Comparison of ENCODE assay signal across 21 cellular contexts in genomic region chr10:74208997-74209396, GRCh38. TPM values are rescaled to one million over a fixed set of nuclear protein-coding genes. Genes with fewer than 3 reads are reported as not detected.
A peak's percentile ranks its signal among the peaks of the same experiment; 100 is the strongest.
DNase-seq lines count a peak whose midpoint lies in the region; ATAC-seq and TF ChIP-seq lines count a peak whose summit lies in the region.
"Had no signal": no experiment of that assay in that cellular context is flagged by ENCODE, and none has a peak within 500 bp of the region (broad histone marks: within the 10 kb centered on the region; RNA-seq: fewer than 3 reads in every experiment).

No MANE protein-coding gene starts in this region.

- H4K20me1 ChIP-seq in Karpas-422 (ENCODE audit: insufficient read depth, low read depth, low read length) (no peaks in the 10 kb centered on the region), osteoblast (ENCODE audit: insufficient read depth, low read length) (peaks cover 6% of the 10 kb centered on the region)

- ATAC-seq in CD4-positive, CD25-positive, alpha-beta regulatory T cell (ENCODE audit: low read depth in 2 of 2): no peak
- ATAC-seq in foreskin keratinocyte: peak; percentile 32
- ATAC-seq: A549; CD8-positive, alpha-beta T cell; PC-3; Right ventricle myocardium inferior had no signal

- H3K27me3 Mint-ChIP-seq in CD4-positive, CD25-positive, alpha-beta regulatory T cell: no peaks in the 10 kb centered on the region

- TF ChIP-seq CTCF in foreskin keratinocyte (conservative IDR thresholded peaks at IDR 0.05) (no peak), osteoblast (IDR thresholded peaks at IDR 0.05; ENCODE audit: extremely low read depth, low read depth, low read length) (no peak)

- peaks cover 16 to 27% (median 23%) of the 10 kb centered on the region in 4 donors for H3K4me1 Mint-ChIP-seq in CD4-positive, CD25-positive, alpha-beta regulatory T cell

- H3K36me3 Mint-ChIP-seq in CD4-positive, CD25-positive, alpha-beta regulatory T cell: peaks cover 14% of the 10 kb centered on the region

- no peaks in the 10 kb centered on the region for H3K27me3 ChIP-seq in CD4-positive, CD25-positive, alpha-beta regulatory T cell (ENCODE audit: control insufficient read depth, insufficient read depth, low read length)
- H3K27me3 ChIP-seq in Karpas-422 (ENCODE audit: low read length) (no peaks in the 10 kb centered on the region), foreskin keratinocyte (no peaks in the 10 kb centered on the region), osteoblast (ENCODE audit: insufficient read depth, low read length) (no peaks in the 10 kb centered on the region)

- peaks cover 5% of the 10 kb centered on the region for H3K4me1 ChIP-seq in CD4-positive, CD25-positive, alpha-beta regulatory T cell (ENCODE audit: control insufficient read depth, insufficient read depth, low read length, poor library complexity, severe bottlenecking)
- H3K4me1 ChIP-seq in Karpas-422 (ENCODE audit: low read length): peaks cover 57% of the 10 kb centered on the region
- H3K4me1 ChIP-seq in foreskin keratinocyte: peaks cover 18% of the 10 kb centered on the region
- no peaks in the 10 kb centered on the region for H3K4me1 ChIP-seq in osteoblast (ENCODE audit: insufficient read depth, low read length)
- H3K4me1 ChIP-seq: Caco-2 had no signal

- no peak for DNase-seq in CD4-positive, CD25-positive, alpha-beta regulatory T cell
- DNase-seq in Karpas-422 (no peak), foreskin keratinocyte (peak; percentile 36 to 47), osteoblast (ENCODE audit: insufficient read length, low spot score, missing footprints) (peak; percentile 23), SHP77 treated with DMSO at 0.1 percent for 48 hours (lab: John Stamatoyannopoulos, UW) (no peak), caudate nucleus (lab: John Stamatoyannopoulos, UW) (no peak), inferior parietal cortex (ENCODE audit: extremely low spot score) (no peak)
- DNase-seq: AML-193; C1 segment of cervical spinal cord; Caco-2; CD8-positive, alpha-beta T cell; DMS 273 treated with DMSO at 0.1 percent for 48 hours; IMR-90; KG1; MM.1S; NCI-H446 treated with DMSO at 0.1 percent for 48 hours; NCI-H82; NK-92 treated with Interleukin-12 subunit alpha and Interleukin-12 subunit beta, amount 100 ng/mL, for 24 hours; PC-3 had no signal

- no peaks in the 10 kb centered on the region for H3K9me2 ChIP-seq in Karpas-422 (replicated peaks; ENCODE audit: insufficient read depth, low read length)

- H3K9ac ChIP-seq in Karpas-422 (ENCODE audit: low read length): no peak overlapping the region

- H3K4me2 ChIP-seq in Karpas-422 (ENCODE audit: low read depth, low read length, poor library complexity, severe bottlenecking): no peak overlapping the region
- no peak overlapping the region for H3K4me2 ChIP-seq in osteoblast (ENCODE audit: insufficient read depth, low read length)
- H3K4me2 ChIP-seq: A549 had no signal

- no peak overlapping the region for H3K27ac ChIP-seq in CD4-positive, CD25-positive, alpha-beta regulatory T cell (ENCODE audit: insufficient read depth, low read length, poor library complexity, severe bottlenecking)
- H3K27ac ChIP-seq in Karpas-422 (ENCODE audit: low read length) (peak overlapping the region; percentile 62; the same call in 1 of the 2 replicates), foreskin keratinocyte (no peak overlapping the region), osteoblast (ENCODE audit: low read depth, low read length) (no peak overlapping the region), caudate nucleus (ENCODE audit: low read depth, low read length) (no peak overlapping the region)
- H3K27ac ChIP-seq: A549 had no signal

- H3K27ac Mint-ChIP-seq in CD4-positive, CD25-positive, alpha-beta regulatory T cell: peak overlapping the region in 2 of 3 donors; percentile 33 to 56
- H3K27ac Mint-ChIP-seq: CD8-positive, alpha-beta T cell had no signal

- H3K9me3 ChIP-seq in CD4-positive, CD25-positive, alpha-beta regulatory T cell (ENCODE audit: control insufficient read depth in 2 of 2, low read length in 2 of 2): no peaks in the 10 kb centered on the region
- no peaks in the 10 kb centered on the region for H3K9me3 ChIP-seq in Karpas-422 (ENCODE audit: low read length)
- H3K9me3 ChIP-seq in osteoblast (ENCODE audit: low read depth, low read length): no peaks in the 10 kb centered on the region
- H3K9me3 ChIP-seq: A549, Caco-2 had no signal

- H2AFZ ChIP-seq in Karpas-422 (ENCODE audit: low read length) (no peak overlapping the region), osteoblast (ENCODE audit: low read length) (no peak overlapping the region)

- peaks cover 6% of the 10 kb centered on the region for H3K36me3 ChIP-seq in CD4-positive, CD25-positive, alpha-beta regulatory T cell (ENCODE audit: control insufficient read depth, insufficient read depth, low read length)
- H3K36me3 ChIP-seq in Karpas-422 (ENCODE audit: insufficient read depth, low read length): peaks cover 4% of the 10 kb centered on the region; the same call in 1 of the 2 replicates
- no peaks in the 10 kb centered on the region for H3K36me3 ChIP-seq in osteoblast (ENCODE audit: insufficient read depth, low read length)

- no peak overlapping the region for H3K4me3 ChIP-seq in CD4-positive, CD25-positive, alpha-beta regulatory T cell (ENCODE audit: low read depth, low read length)
- H3K4me3 ChIP-seq in Karpas-422 (ENCODE audit: low read length): no peak overlapping the region
- no peak overlapping the region for H3K4me3 ChIP-seq in osteoblast (ENCODE audit: insufficient read depth, low read length)
- H3K4me3 ChIP-seq: A549 had no signal

- no peaks in the 10 kb centered on the region for H3K9me3 Mint-ChIP-seq in CD4-positive, CD25-positive, alpha-beta regulatory T cell
- H3K9me3 Mint-ChIP-seq: CD8-positive, alpha-beta T cell had no signal

- H3K79me2 ChIP-seq in Karpas-422 (ENCODE audit: low read length): peaks cover 92% of the 10 kb centered on the region
- H3K79me2 ChIP-seq in osteoblast (ENCODE audit: insufficient read depth, low read length): peaks cover 36% of the 10 kb centered on the region

- H3K4me3 Mint-ChIP-seq in CD4-positive, CD25-positive, alpha-beta regulatory T cell: no peak overlapping the region
- H3K4me3 Mint-ChIP-seq: CD8-positive, alpha-beta T cell had no signal

RNA-seq across cellular contexts. Expression of gene ADK, which starts 58.0 kb away (rescaled TPM):
- 33.3 TPM for total RNA-seq in CD4-positive, CD25-positive, alpha-beta regulatory T cell
- polyA plus RNA-seq in CD4-positive, CD25-positive, alpha-beta regulatory T cell: 10 to 100 TPM; 61.1 to 83.0 (median 70.1) TPM
- total RNA-seq in Karpas-422 (2014; rRNA removed; shearing (Covaris generic); ENCODE audit: low replicate concordance): 29.0 and 41.4 TPM in 2 replicates
- total RNA-seq in foreskin keratinocyte (96.5 and 111 TPM in 2 replicates), osteoblast (34.0 and 46.3 TPM in 2 replicates)
- 109 and 114 TPM in 2 replicates for polyA plus RNA-seq in foreskin keratinocyte

RNA-seq across cellular contexts. Expression of gene AP3M1, which starts 58.4 kb away (rescaled TPM):
- 24.3 TPM for total RNA-seq in CD4-positive, CD25-positive, alpha-beta regulatory T cell
- polyA plus RNA-seq in CD4-positive, CD25-positive, alpha-beta regulatory T cell: 10 to 100 TPM; 23.7 to 39.3 (median 29.0) TPM
- total RNA-seq in Karpas-422 (2014; rRNA removed; shearing (Covaris generic); ENCODE audit: low replicate concordance): 19.4 and 52.9 TPM in 2 replicates
- total RNA-seq in foreskin keratinocyte (31.8 and 33.6 TPM in 2 replicates), osteoblast (35.8 and 37.7 TPM in 2 replicates)
- polyA plus RNA-seq in foreskin keratinocyte: 11.4 and 13.5 TPM in 2 replicates

Comparison
In these comparisons a context has a peak if more than half of its experiments do, and no peak if none do; other contexts are left out.
1. DNase-seq: peak in foreskin keratinocyte (2 of 2) and osteoblast (single experiment); none in CD4-positive, CD25-positive, alpha-beta regulatory T cell (0 of 3), Karpas-422 (single experiment), SHP77 treated with DMSO at 0.1 percent for 48 hours (single experiment), caudate nucleus (0 of 61) and inferior parietal cortex (single experiment).